7 cellular contexts compared by ENCODE assay signal in genomic region chr6:11366934-11367637, GRCh38.
DNase-seq lines count a peak whose midpoint lies in the region; ATAC-seq and TF ChIP-seq lines count a peak whose summit lies in the region.

No MANE protein-coding gene starts in this region.

- POLR2A ChIA-PET in T-cell (lab: Charles Lee): interaction anchor here in 1 of 2 donors (0.9 to 2.9 kb wide), 4 partner anchors 13 to 135 kb away, joined by 3 to 29 read pairs (median 4); partner anchors contain the start of gene NEDD9

- peaks cover 56% of the 10 kb centered on the region for H3K36me3 Mint-ChIP-seq in T-cell
- H3K36me3 Mint-ChIP-seq in stimulated activated effector memory CD8-positive, alpha-beta T cell treated with anti-CD3 and anti-CD28 coated beads, Interleukin-12 subunit alpha, Interleukin-12 subunit beta, amount 100 ng/mL, for 72 hours: peaks cover 16% of the 10 kb centered on the region

- H3K27me3 ChIP-seq in foreskin keratinocyte: no peaks in the 10 kb centered on the region

- CTCF ChIA-PET in T-cell (lab: Charles Lee): interaction anchor here (0.5 to 1.9 kb wide), 5 partner anchors 13 to 226 kb away, joined by 3 to 9 read pairs (median 4); partner anchors contain the start of gene NEDD9 (in 1 of the 2)

- H3K27ac ChIP-seq in foreskin keratinocyte: peak overlapping the region; percentile 91

- H3K4me1 ChIP-seq in foreskin keratinocyte: peaks cover 38% of the 10 kb centered on the region

- peak overlapping the region; percentile 36 to 49 (median 47) for H3K4me3 Mint-ChIP-seq in T-cell
- H3K4me3 Mint-ChIP-seq in stimulated activated effector memory CD8-positive, alpha-beta T cell treated with anti-CD3 and anti-CD28 coated beads, Interleukin-12 subunit alpha, Interleukin-12 subunit beta, amount 100 ng/mL, for 72 hours: peak overlapping the region; percentile 66

- H3K9me3 Mint-ChIP-seq in T-cell: peaks cover 0 to 3% (median 3%) of the 10 kb centered on the region in 3 donors
- H3K9me3 Mint-ChIP-seq in stimulated activated effector memory CD8-positive, alpha-beta T cell treated with anti-CD3 and anti-CD28 coated beads, Interleukin-12 subunit alpha, Interleukin-12 subunit beta, amount 100 ng/mL, for 72 hours: peaks cover 1% of the 10 kb centered on the region

- no peak for TF ChIP-seq CTCF in foreskin keratinocyte (conservative IDR thresholded peaks at IDR 0.05)

- peak overlapping the region; percentile 55 to 80 for H3K27ac Mint-ChIP-seq in T-cell
- H3K27ac Mint-ChIP-seq in stimulated activated effector memory CD8-positive, alpha-beta T cell treated with anti-CD3 and anti-CD28 coated beads, Interleukin-12 subunit alpha, Interleukin-12 subunit beta, amount 100 ng/mL, for 72 hours: peak overlapping the region; percentile 88

- ATAC-seq in GM21447 (IDR thresholded peaks at IDR 0.05; ENCODE audit: unreplicated experiment) (peak; percentile 41), T-cell (replicated peaks in 1 of 4) (peak; percentile 32 to 58 (median 52)), foreskin keratinocyte (peak; percentile 20)
- ATAC-seq in stimulated activated effector memory CD8-positive, alpha-beta T cell treated with anti-CD3 and anti-CD28 coated beads, Interleukin-12 subunit alpha, Interleukin-12 subunit beta, amount 100 ng/mL, for 72 hours: no peak

- H3K27me3 Mint-ChIP-seq in T-cell: no peaks in the 10 kb centered on the region

- peaks cover 77 to 84% (median 83%) of the 10 kb centered on the region in 3 donors for H3K4me1 Mint-ChIP-seq in T-cell
- peaks cover 95% of the 10 kb centered on the region for H3K4me1 Mint-ChIP-seq in stimulated activated effector memory CD8-positive, alpha-beta T cell treated with anti-CD3 and anti-CD28 coated beads, Interleukin-12 subunit alpha, Interleukin-12 subunit beta, amount 100 ng/mL, for 72 hours

- DNase-seq in T-cell (no peak), foreskin keratinocyte (peak in 1 of 2 donors; percentile 81), putamen (ENCODE audit: low spot score) (no peak), GM19238 (ENCODE audit: insufficient read length, low spot score) (no peak), T-helper 9 cell (no peak)
- DNase-seq in stimulated activated effector memory CD8-positive, alpha-beta T cell treated with anti-CD3 and anti-CD28 coated beads, Interleukin-12 subunit alpha, Interleukin-12 subunit beta, amount 100 ng/mL, for 72 hours (ENCODE audit: low spot score in 2 of 2): no peak
